In the genomic region with DNA sequence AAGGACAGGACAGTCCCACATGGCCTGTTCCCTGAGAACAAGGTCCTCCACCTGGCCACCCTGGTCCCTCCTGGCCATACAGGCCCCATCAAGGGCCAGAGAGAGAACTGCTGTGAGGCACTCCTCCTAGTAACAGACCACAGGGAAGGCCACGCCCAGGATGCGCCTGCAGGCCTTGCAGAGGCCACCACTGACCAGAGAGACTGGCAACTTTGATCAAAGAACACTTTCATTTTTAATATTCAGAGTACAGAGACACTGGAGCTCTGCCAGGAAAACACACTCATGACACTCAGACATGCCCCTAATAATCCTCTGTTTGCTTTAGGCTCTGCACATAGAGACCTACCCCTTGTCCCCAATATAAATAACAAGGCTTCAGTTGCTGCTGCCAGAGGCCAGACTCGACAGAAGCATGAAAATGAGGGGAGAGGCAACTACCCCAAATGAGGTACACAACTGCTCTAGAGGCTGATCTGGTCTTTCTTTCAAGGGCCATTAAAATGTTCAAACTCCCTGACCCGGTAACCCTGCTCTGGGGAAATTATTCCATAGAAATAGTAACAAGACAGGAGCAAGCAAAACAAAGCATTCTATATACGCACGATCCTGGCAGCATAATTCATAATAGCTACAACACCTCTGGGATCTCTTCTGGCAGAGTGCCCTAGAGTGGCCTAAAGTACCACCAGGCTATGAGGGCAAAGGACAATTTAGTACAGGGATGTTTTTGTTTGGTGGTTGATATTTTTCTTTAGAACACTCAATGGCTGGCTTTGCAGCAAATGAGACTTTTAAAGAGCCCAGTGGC, we compare ENCODE assay signal across 8 cellular contexts. TPM values are rescaled to one million over a fixed set of nuclear protein-coding genes. Genes with fewer than 3 reads are reported as not detected.
DNase-seq lines count a peak whose midpoint lies in the region; ATAC-seq and TF ChIP-seq lines count a peak whose summit lies in the region.

No MANE protein-coding gene starts in this region.

- POLR2A ChIA-PET in PC-9 (lab: Charles Lee; ENCODE audit: unreplicated experiment): interaction anchor here (0.6 to 0.8 kb wide), 2 partner anchors 45 to 50 kb away, joined by 4 to 5 read pairs; no protein-coding TSS in a partner anchor

- peaks cover 5% of the 10 kb centered on the region; the same call in 1 of the 2 replicates for H3K36me3 ChIP-seq in PC-9 (ENCODE audit: low read depth)
- H3K36me3 ChIP-seq in effector memory CD4-positive, alpha-beta T cell (ENCODE audit: control insufficient read depth, insufficient read depth, low read length): peaks cover 9% of the 10 kb centered on the region
- peaks cover 23% of the 10 kb centered on the region for H3K36me3 ChIP-seq in HAP-1 (replicated peaks)

- CTCF ChIA-PET in PC-9 (lab: Charles Lee): interaction anchor here (0.7 kb wide), 1 partner anchor 385 kb away, joined by 9 read pairs; no protein-coding TSS in a partner anchor

- H3K27me3 ChIP-seq in PC-9 (ENCODE audit: insufficient read depth, low read depth): no peaks in the 10 kb centered on the region
- H3K27me3 ChIP-seq in effector memory CD4-positive, alpha-beta T cell (replicated peaks; ENCODE audit: control insufficient read depth, insufficient read depth, low read length, poor library complexity, severe bottlenecking): no peaks in the 10 kb centered on the region
- H3K27me3 ChIP-seq in HAP-1 (ENCODE audit: low read depth): no peaks in the 10 kb centered on the region

- no peak for ATAC-seq in naive B cell (ENCODE audit: low read depth in 2 of 2)
- no peak for ATAC-seq in GM18505 (IDR thresholded peaks at IDR 0.05; ENCODE audit: unreplicated experiment)
- ATAC-seq in GM19395 (IDR thresholded peaks at IDR 0.05; ENCODE audit: unreplicated experiment): no peak
- no peak for ATAC-seq in GM21360 (IDR thresholded peaks at IDR 0.05; ENCODE audit: unreplicated experiment)

- H3K9me3 ChIP-seq in PC-9 (ENCODE audit: insufficient read depth, low read depth) (no peaks in the 10 kb centered on the region), HAP-1 (no peaks in the 10 kb centered on the region)
- no peaks in the 10 kb centered on the region for H3K9me3 ChIP-seq in effector memory CD4-positive, alpha-beta T cell (ENCODE audit: control insufficient read depth, low read length)

- H3K4me2 ChIP-seq in PC-9: peak overlapping the region; percentile 61

- no TSS peak for BruUV-seq in PC-9 (replicated peaks; lab: Mats Ljungman, UMichigan)

- TF ChIP-seq CTCF in PC-9 (conservative IDR thresholded peaks at IDR 0.05): no peak

- peak overlapping the region; percentile 90 to 99 (median 94) for H3K27ac Mint-ChIP-seq in naive B cell

- no peak overlapping the region for H2AFZ ChIP-seq in PC-9

- peaks cover 60 to 91% (median 82%) of the 10 kb centered on the region in 3 donors for H3K4me1 Mint-ChIP-seq in naive B cell

- H4K20me1 ChIP-seq in PC-9 (ENCODE audit: insufficient read depth): peaks cover 6% of the 10 kb centered on the region

- H3K4me1 ChIP-seq in PC-9 (replicated peaks; ENCODE audit: insufficient read depth) (peaks cover 82% of the 10 kb centered on the region), HAP-1 (no peaks in the 10 kb centered on the region; the same call in 1 of the 2 replicates)
- H3K4me1 ChIP-seq in effector memory CD4-positive, alpha-beta T cell (ENCODE audit: control insufficient read depth, insufficient read depth, low read length, poor library complexity, severe bottlenecking): peaks cover 39% of the 10 kb centered on the region

- intact Hi-C loops in PC-9 (cut with micrococcal nuclease; ENCODE audit: unreplicated experiment): loop anchor here (1.0 kb wide), 3 partner anchors 16 to 47 kb away; partner anchors contain the start of gene NBEAL2

- H3K4me3 ChIP-seq in GM08714 (ENCODE audit: low read length): peak overlapping the region; percentile 11; the same call in 1 of the 2 replicates
- H3K4me3 ChIP-seq in PC-9: no peak overlapping the region
- H3K4me3 ChIP-seq in effector memory CD4-positive, alpha-beta T cell (ENCODE audit: insufficient read depth, low read depth, low read length, poor library complexity, severe bottlenecking): no peak overlapping the region
- no peak overlapping the region for H3K4me3 ChIP-seq in HAP-1

- peaks cover 0 to 8% (median 6%) of the 10 kb centered on the region in 7 donors for H3K9me3 Mint-ChIP-seq in naive B cell

- H3F3A ChIP-seq in PC-9 (ENCODE audit: insufficient read depth, low read depth): peaks cover 49% of the 10 kb centered on the region

- peak overlapping the region; percentile 71 for H3K27ac ChIP-seq in PC-9
- H3K27ac ChIP-seq in effector memory CD4-positive, alpha-beta T cell (ENCODE audit: insufficient read depth, low read length, poor library complexity, severe bottlenecking): peak overlapping the region; percentile 37

- DNase-seq in PC-9: peak; percentile 64 to 75
- no peak for DNase-seq in effector memory CD4-positive, alpha-beta T cell
- no peak for DNase-seq in naive B cell
- no peak for DNase-seq in HAP-1 (ENCODE audit: low spot score in 2 of 2)

- H3K4me3 Mint-ChIP-seq in naive B cell: peak overlapping the region; percentile 42 to 90 (median 74)

- in situ Hi-C loops in HAP-1 (cut with MboI; ENCODE audit: low sequenced_read_pairs): no loop called here

- peaks cover 9 to 13% of the 10 kb centered on the region in 2 donors for H3K36me3 Mint-ChIP-seq in naive B cell

- no peak for TF ChIP-seq POLR2A in GM18505 (IDR thresholded peaks at IDR 0.05; ENCODE audit: borderline replicate concordance, extremely low read depth, insufficient read depth, insufficient read length)

- H3K79me2 ChIP-seq in PC-9 (ENCODE audit: low read depth): peaks cover 62% of the 10 kb centered on the region

- no peaks in the 10 kb centered on the region for H3K9me2 ChIP-seq in PC-9 (ENCODE audit: insufficient read depth)

- H3K27me3 Mint-ChIP-seq in naive B cell: no peaks in the 10 kb centered on the region

RNA-seq across cellular contexts. Expression of gene CCDC12, which starts 44.7 kb away (rescaled TPM):
- total RNA-seq in PC-9 (2021): 39.3 and 43.1 TPM in 2 replicates
- polyA plus RNA-seq in naive B cell (ENCODE audit: low read depth in 6 of 6): 100 to 1,000 TPM; 119 to 157 (median 123) TPM

RNA-seq across cellular contexts. Expression of gene NBEAL2, which starts 47.6 kb away (rescaled TPM):
- total RNA-seq in PC-9 (2021): 69.7 and 81.0 TPM in 2 replicates
- 1 to 10 TPM in 4 of 6 donors, under 1 TPM in 1, not detected in 1; 0.34 to 2.2 (median 1.5) TPM for polyA plus RNA-seq in naive B cell (ENCODE audit: low read depth in 6 of 6)

RNA-seq across cellular contexts. Expression of gene PTH1R, which starts 54.3 kb away (rescaled TPM):
- total RNA-seq in PC-9 (2021): not detected in 2 replicates
- polyA plus RNA-seq in naive B cell (ENCODE audit: low read depth in 6 of 6): not detected

Comparison
In these comparisons a context has a peak if more than half of its experiments do, and no peak if none do; other contexts are left out.
1. DNase-seq: peak in PC-9 (2 of 2); none in effector memory CD4-positive, alpha-beta T cell (0 of 3), naive B cell (single experiment) and HAP-1 (0 of 2).